20 cellular contexts compared by ENCODE assay signal in genomic region chr11:104650234-104650633, GRCh38.
DNase-seq lines count a peak whose midpoint lies in the region; ATAC-seq and FAIRE-seq lines count a peak whose summit lies in the region.
"Had no signal": no experiment of that assay in that cellular context is flagged by ENCODE, and none has a peak within 500 bp of the region (broad histone marks: within the 10 kb centered on the region; RNA-seq: fewer than 3 reads in every experiment).

No MANE protein-coding gene starts in this region.

- no peak overlapping the region for H2BK120ac ChIP-seq in neuronal stem cell (ENCODE audit: low read depth, low read length)

- no CpG with 5 or more reads among the region's 5 CpGs for WGBS in neuronal stem cell (ENCODE audit: extremely low coverage in 2 of 2, insufficient read length in 2 of 2, insufficient replicate concordance in 1 of 2), 2 donors

- H2BK12ac ChIP-seq in neuronal stem cell (ENCODE audit: low read length): no peak overlapping the region

- POLR2A ChIA-PET in activated CD8-positive, alpha-beta T cell treated with anti-CD3 and anti-CD28 coated beads, Interleukin-2, amount 10 ng/mL, durations not matched to agents 7 days and 5 days (lab: Charles Lee): no interaction called here

- no peaks in the 10 kb centered on the region for H3K27me3 ChIP-seq in neuronal stem cell (ENCODE audit: control insufficient read depth in 3 of 3, insufficient read depth in 3 of 3, low read depth in 1 of 3, low read length in 3 of 3)
- H3K27me3 ChIP-seq: heart right ventricle, ovary, thyroid gland had no signal

- no peak overlapping the region for H2BK5ac ChIP-seq in neuronal stem cell (ENCODE audit: low read length)

- H3K27ac ChIP-seq in neuronal stem cell (replicated peaks; ENCODE audit: low read length): no peak overlapping the region
- H3K27ac ChIP-seq: heart right ventricle, ovary, right lobe of liver, RWPE1, thyroid gland had no signal

- peaks cover 6% of the 10 kb centered on the region for H3K36me3 Mint-ChIP-seq in activated naive CD4-positive, alpha-beta T cell treated with anti-CD3 and anti-CD28 coated beads for 36 hours (ENCODE audit: low read depth)
- peaks cover 18% of the 10 kb centered on the region for H3K36me3 Mint-ChIP-seq in activated CD8-positive, alpha-beta T cell treated with anti-CD3 and anti-CD28 coated beads, Interleukin-2, amount 10 ng/mL, durations not matched to agents 7 days and 5 days (ENCODE audit: low read depth)

- no peak overlapping the region for H3K23ac ChIP-seq in neuronal stem cell (ENCODE audit: low read depth, low read length, poor library complexity)

- peak; percentile 41 for DNase-seq in activated naive CD4-positive, alpha-beta T cell treated with anti-CD3 and anti-CD28 coated beads for 36 hours
- no peak for DNase-seq in activated naive CD4-positive, alpha-beta T cell (lab: John Stamatoyannopoulos, UW)
- DNase-seq in HTR-8/SVneo (ENCODE audit: insufficient read length, low spot score) (no peak), neuronal stem cell (ENCODE audit: low spot score) (peak; percentile 11), DMS114 treated with DMSO at 0.1 percent for 48 hours (lab: John Stamatoyannopoulos, UW; ENCODE audit: unreplicated experiment) (no peak), AML-193 (lab: John Stamatoyannopoulos, UW) (no peak)
- DNase-seq in activated CD8-positive, alpha-beta T cell treated with anti-CD3 and anti-CD28 coated beads, Interleukin-2, amount 10 ng/mL, durations not matched to agents 7 days and 5 days: peak; percentile 27
- DNase-seq: activated naive CD4-positive, alpha-beta T cell treated with anti-CD3 and anti-CD28 coated beads, Interleukin-2, amount 50 U/mL, for 16 hours; activated T-cell treated with anti-CD3 and anti-CD28 coated beads, Interleukin-2, amount 50 U/mL, for 1 hour; CD8-positive, alpha-beta memory T cell; heart right ventricle; NCI-H2227 treated with DMSO at 0.1 percent for 48 hours; ovary; right lobe of liver; stimulated activated naive CD4-positive, alpha-beta T cell; T1000; thyroid gland had no signal

- H4K91ac ChIP-seq in neuronal stem cell (ENCODE audit: low read depth, low read length, poor library complexity): no peak overlapping the region

- H3K9me3 Mint-ChIP-seq in activated naive CD4-positive, alpha-beta T cell treated with anti-CD3 and anti-CD28 coated beads for 36 hours: peaks cover 10% of the 10 kb centered on the region
- H3K9me3 Mint-ChIP-seq in activated CD8-positive, alpha-beta T cell treated with anti-CD3 and anti-CD28 coated beads, Interleukin-2, amount 10 ng/mL, durations not matched to agents 7 days and 5 days (ENCODE audit: insufficient read depth): peaks cover 12% of the 10 kb centered on the region
- H3K9me3 Mint-ChIP-seq: CD8-positive, alpha-beta memory T cell had no signal

- no peak overlapping the region for H3K9ac ChIP-seq in neuronal stem cell (ENCODE audit: low read depth, low read length, poor library complexity)

- no peak overlapping the region for H3K4me2 ChIP-seq in neuronal stem cell (ENCODE audit: insufficient read depth, low read length, poor library complexity, severe bottlenecking)

- H3K27me3 Mint-ChIP-seq in activated naive CD4-positive, alpha-beta T cell treated with anti-CD3 and anti-CD28 coated beads for 36 hours (ENCODE audit: low read depth): peaks cover 2% of the 10 kb centered on the region
- no peaks in the 10 kb centered on the region for H3K27me3 Mint-ChIP-seq in activated CD8-positive, alpha-beta T cell treated with anti-CD3 and anti-CD28 coated beads, Interleukin-2, amount 10 ng/mL, durations not matched to agents 7 days and 5 days (ENCODE audit: low read depth)
- H3K27me3 Mint-ChIP-seq: CD8-positive, alpha-beta memory T cell had no signal

- H3K79me1 ChIP-seq in neuronal stem cell (ENCODE audit: low read depth, low read length): no peaks in the 10 kb centered on the region

- no peak overlapping the region for H3K4me3 Mint-ChIP-seq in activated naive CD4-positive, alpha-beta T cell treated with anti-CD3 and anti-CD28 coated beads for 36 hours
- no peak overlapping the region for H3K4me3 Mint-ChIP-seq in activated CD8-positive, alpha-beta T cell treated with anti-CD3 and anti-CD28 coated beads, Interleukin-2, amount 10 ng/mL, durations not matched to agents 7 days and 5 days
- H3K4me3 Mint-ChIP-seq: CD8-positive, alpha-beta memory T cell had no signal

- no peak overlapping the region for H2AFZ ChIP-seq in neuronal stem cell (ENCODE audit: low read length)

- H3K18ac ChIP-seq in neuronal stem cell (ENCODE audit: low read length): no peak overlapping the region

- no peaks in the 10 kb centered on the region for H3K36me3 ChIP-seq in neuronal stem cell (replicated peaks in 1 of 2; ENCODE audit: control insufficient read depth in 2 of 2, insufficient read depth in 2 of 2, low read length in 2 of 2)
- H3K36me3 ChIP-seq: heart right ventricle, ovary, right lobe of liver, thyroid gland had no signal

- CTCF ChIA-PET in activated naive CD4-positive, alpha-beta T cell treated with anti-CD3 and anti-CD28 coated beads for 36 hours (lab: Charles Lee): no interaction called here
- CTCF ChIA-PET in activated CD8-positive, alpha-beta T cell treated with anti-CD3 and anti-CD28 coated beads, Interleukin-2, amount 10 ng/mL, durations not matched to agents 7 days and 5 days (lab: Charles Lee): no interaction called here

- peaks cover 20% of the 10 kb centered on the region for H3K4me1 Mint-ChIP-seq in activated naive CD4-positive, alpha-beta T cell treated with anti-CD3 and anti-CD28 coated beads for 36 hours (ENCODE audit: low read depth)
- peaks cover 20% of the 10 kb centered on the region for H3K4me1 Mint-ChIP-seq in activated CD8-positive, alpha-beta T cell treated with anti-CD3 and anti-CD28 coated beads, Interleukin-2, amount 10 ng/mL, durations not matched to agents 7 days and 5 days (ENCODE audit: low read depth)

- intact Hi-C loops in activated naive CD4-positive, alpha-beta T cell treated with anti-CD3 and anti-CD28 coated beads for 36 hours (cut with micrococcal nuclease): no loop called here

- H2AK5ac ChIP-seq in neuronal stem cell (ENCODE audit: low read depth, low read length): no peak overlapping the region

- H3K14ac ChIP-seq in neuronal stem cell (ENCODE audit: low read length): no peak overlapping the region

- ATAC-seq in activated CD8-positive, alpha-beta T cell treated with anti-CD3 and anti-CD28 coated beads, Interleukin-2, amount 10 ng/mL, durations not matched to agents 7 days and 5 days: no peak
- no peak for ATAC-seq in GM21737 (IDR thresholded peaks at IDR 0.05; ENCODE audit: unreplicated experiment)
- ATAC-seq: heart right ventricle, right lobe of liver had no signal

- H3K4me1 ChIP-seq in neuronal stem cell (ENCODE audit: control insufficient read depth in 2 of 2, insufficient read depth in 1 of 2, low read depth in 1 of 2, low read length in 2 of 2): no peaks in the 10 kb centered on the region
- H3K4me1 ChIP-seq: right lobe of liver, thyroid gland had no signal

- H3K9me3 ChIP-seq in neuronal stem cell (replicated peaks in 1 of 2; ENCODE audit: control insufficient read depth in 2 of 2, insufficient read depth in 1 of 2, low read depth in 1 of 2, low read length in 2 of 2): peaks cover 5 to 13% of the 10 kb centered on the region in 2 donors
- H3K9me3 ChIP-seq: ovary, right lobe of liver, thyroid gland had no signal

- no peak overlapping the region for H2BK15ac ChIP-seq in neuronal stem cell (ENCODE audit: low read length)

- no peak overlapping the region for H4K8ac ChIP-seq in neuronal stem cell (ENCODE audit: low read depth, low read length)

- no peak overlapping the region for H3K4ac ChIP-seq in neuronal stem cell (ENCODE audit: low read length)

- no peak overlapping the region for H3K4me3 ChIP-seq in neuronal stem cell (ENCODE audit: low read length in 2 of 2)
- H3K4me3 ChIP-seq: heart right ventricle, ovary, right lobe of liver, thyroid gland had no signal

- H3K27ac Mint-ChIP-seq in activated naive CD4-positive, alpha-beta T cell treated with anti-CD3 and anti-CD28 coated beads for 36 hours: no peak overlapping the region
- H3K27ac Mint-ChIP-seq in activated CD8-positive, alpha-beta T cell treated with anti-CD3 and anti-CD28 coated beads, Interleukin-2, amount 10 ng/mL, durations not matched to agents 7 days and 5 days: no peak overlapping the region

- FAIRE-seq in HTR-8/SVneo (lab: Jason Lieb, UNC): peak; percentile 91
- FAIRE-seq: keratinocyte had no signal

Comparison
In these comparisons a context has a peak if more than half of its experiments do, and no peak if none do; other contexts are left out.
1. DNase-seq: peak in activated naive CD4-positive, alpha-beta T cell treated with anti-CD3 and anti-CD28 coated beads for 36 hours (single experiment), activated CD8-positive, alpha-beta T cell treated with anti-CD3 and anti-CD28 coated beads, Interleukin-2, amount 10 ng/mL, durations not matched to agents 7 days and 5 days (single experiment) and neuronal stem cell (single experiment); none in activated naive CD4-positive, alpha-beta T cell (0 of 4), HTR-8/SVneo (single experiment), DMS114 treated with DMSO at 0.1 percent for 48 hours (single experiment) and AML-193 (0 of 2).